In the genomic region with DNA sequence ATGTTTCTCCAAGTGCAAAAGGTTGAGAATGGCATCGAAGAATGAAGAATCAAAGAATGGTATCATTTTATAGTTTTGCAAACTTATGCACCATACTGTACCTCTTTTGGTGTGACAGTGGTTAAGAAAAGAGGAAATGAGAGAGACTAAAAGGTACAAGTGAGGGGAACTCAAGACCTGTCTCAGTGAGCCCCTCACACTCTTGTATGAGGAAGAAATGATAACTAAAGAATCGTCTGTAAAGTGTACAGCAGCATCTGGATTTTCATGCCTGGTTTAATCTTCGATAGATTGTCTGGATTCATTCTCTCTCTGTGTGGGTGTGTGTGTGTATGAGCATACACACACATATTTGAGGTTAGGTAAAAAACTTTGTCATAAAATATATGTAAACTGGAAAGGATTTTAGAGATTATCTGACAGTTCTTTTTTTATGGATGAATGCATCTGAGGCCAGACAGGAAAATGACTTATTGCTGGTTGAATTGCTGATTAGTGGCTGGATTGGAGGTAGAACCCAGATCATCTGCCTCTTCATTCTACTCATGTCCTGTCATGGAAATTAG, we compare ENCODE assay signal across 8 cellular contexts. TPM values are rescaled to one million over a fixed set of nuclear protein-coding genes. Genes with fewer than 3 reads are reported as not detected.
DNase-seq lines count a peak whose midpoint lies in the region; ATAC-seq and TF ChIP-seq lines count a peak whose summit lies in the region.

No MANE protein-coding gene starts in this region.

- H3K4me2 ChIP-seq in Loucy (ENCODE audit: low read depth, low read length, poor library complexity, severe bottlenecking), result peak overlapping the region; percentile 53

- H3K4me1 ChIP-seq in Loucy (ENCODE audit: insufficient read depth, low read length, poor library complexity, severe bottlenecking) (peaks cover 88% of the 10 kb centered on the region), esophagus squamous epithelium (peaks cover 35 to 87% (median 63%) of the 10 kb centered on the region in 3 donors)

- H3K9me2 ChIP-seq in Loucy (replicated peaks; ENCODE audit: low read depth, low read length), result no peaks in the 10 kb centered on the region

- H3F3A ChIP-seq in Loucy (ENCODE audit: low read depth), result 0 out of 2 replicates have a peak, but pooled peaks cover 3% of the 10 kb centered on the region

- H3K27me3 Mint-ChIP-seq in activated CD4-positive, alpha-beta memory T cell treated with anti-CD3 and anti-CD28 coated beads, Interleukin-2, amount 10 ng/mL, durations not matched to agents 7 days and 5 days, result no peaks in the 10 kb centered on the region

- H3K4me1 Mint-ChIP-seq in activated CD4-positive, alpha-beta memory T cell treated with anti-CD3 and anti-CD28 coated beads, Interleukin-2, amount 10 ng/mL, durations not matched to agents 7 days and 5 days, result peaks cover 45% of the 10 kb centered on the region

- H3K9me3 Mint-ChIP-seq in activated CD4-positive, alpha-beta memory T cell treated with anti-CD3 and anti-CD28 coated beads, Interleukin-2, amount 10 ng/mL, durations not matched to agents 7 days and 5 days, result no peaks in the 10 kb centered on the region

- POLR2A ChIA-PET in activated CD4-positive, alpha-beta memory T cell treated with anti-CD3 and anti-CD28 coated beads, Interleukin-2, amount 10 ng/mL, durations not matched to agents 7 days and 5 days (lab: Charles Lee), result interaction anchor here (2.3 kb wide), 1 partner anchor 15 kb away, joined by 8 read pairs; no protein-coding TSS in a partner anchor

- H3K4me3 Mint-ChIP-seq in activated CD4-positive, alpha-beta memory T cell treated with anti-CD3 and anti-CD28 coated beads, Interleukin-2, amount 10 ng/mL, durations not matched to agents 7 days and 5 days, result no peak overlapping the region

- peak; percentile 63 for ATAC-seq in GM18505 (IDR thresholded peaks at IDR 0.05; ENCODE audit: unreplicated experiment)
- ATAC-seq in GM21737 (IDR thresholded peaks at IDR 0.05; ENCODE audit: unreplicated experiment), result peak; percentile 50

- CTCF ChIA-PET in activated CD4-positive, alpha-beta memory T cell treated with anti-CD3 and anti-CD28 coated beads, Interleukin-2, amount 10 ng/mL, durations not matched to agents 7 days and 5 days (lab: Charles Lee), result no interaction called here

- H3K27me3 ChIP-seq in Loucy (ENCODE audit: insufficient read depth, low read length, poor library complexity, severe bottlenecking) (no peaks in the 10 kb centered on the region), esophagus squamous epithelium (no peaks in the 10 kb centered on the region)

- no peak overlapping the region for H2AFZ ChIP-seq in Loucy (ENCODE audit: low read length)

- H3K36me3 ChIP-seq in Loucy (ENCODE audit: insufficient read depth, low read length), result no peaks in the 10 kb centered on the region
- H3K36me3 ChIP-seq in esophagus squamous epithelium, result no peaks in the 10 kb centered on the region

- H3K27ac Mint-ChIP-seq in activated CD4-positive, alpha-beta memory T cell treated with anti-CD3 and anti-CD28 coated beads, Interleukin-2, amount 10 ng/mL, durations not matched to agents 7 days and 5 days, result no peak overlapping the region

- 44 to 50% methylated on average over 3 of the region's 3 CpGs for WGBS in esophagus squamous epithelium, 2 donors

- H3K79me2 ChIP-seq in Loucy (ENCODE audit: insufficient read depth, low read length), result peaks cover 21% of the 10 kb centered on the region

- H3K9me3 ChIP-seq in Loucy (ENCODE audit: insufficient read depth, low read depth, low read length) (no peaks in the 10 kb centered on the region), esophagus squamous epithelium (no peaks in the 10 kb centered on the region)

- H3K36me3 Mint-ChIP-seq in activated CD4-positive, alpha-beta memory T cell treated with anti-CD3 and anti-CD28 coated beads, Interleukin-2, amount 10 ng/mL, durations not matched to agents 7 days and 5 days (ENCODE audit: low read depth), result peaks cover 37% of the 10 kb centered on the region

- TF ChIP-seq CTCF in Loucy (conservative IDR thresholded peaks at IDR 0.05; ENCODE audit: low read length), result no peak
- no peak for TF ChIP-seq CTCF in esophagus squamous epithelium (IDR thresholded peaks at IDR 0.05)

- peak overlapping the region; percentile 37 for H3K4me3 ChIP-seq in Loucy (ENCODE audit: low read length, poor library complexity, severe bottlenecking)
- H3K4me3 ChIP-seq in esophagus squamous epithelium, result no peak overlapping the region

- H3K27ac ChIP-seq in esophagus squamous epithelium, result peak overlapping the region; percentile 12 to 75 (median 48)

- TF ChIP-seq POLR2A in GM18505 (IDR thresholded peaks at IDR 0.05; ENCODE audit: borderline replicate concordance, extremely low read depth, insufficient read depth, insufficient read length) (no peak), esophagus squamous epithelium (IDR thresholded peaks at IDR 0.05) (no peak)

- DNase-seq in esophagus squamous epithelium (lab: John Stamatoyannopoulos, UW) (no peak), hippocampal formation (lab: John Stamatoyannopoulos, UW) (no peak)
- no peak for DNase-seq in activated CD4-positive, alpha-beta memory T cell treated with anti-CD3 and anti-CD28 coated beads, Interleukin-2, amount 10 ng/mL, durations not matched to agents 7 days and 5 days
- DNase-seq in stimulated activated naive CD4-positive, alpha-beta T cell (lab: John Stamatoyannopoulos, UW), result no peak
- no peak for DNase-seq in activated CD4-positive, alpha-beta T cell treated with anti-CD3 and anti-CD28 coated beads, Interleukin-2, amount 50 U/mL, for 4 hours

- peak overlapping the region; percentile 28 for H3K9ac ChIP-seq in Loucy (ENCODE audit: low read depth, low read length, poor library complexity, severe bottlenecking)

- intact Hi-C loops in esophagus squamous epithelium (cut with DNase I), result no loop called here

- H4K20me1 ChIP-seq in Loucy (ENCODE audit: insufficient read depth, low read length, poor library complexity, severe bottlenecking), result no peaks in the 10 kb centered on the region

RNA-seq across cellular contexts. Expression of gene SLC38A2, which starts 15.9 kb away (rescaled TPM):
- total RNA-seq in esophagus squamous epithelium, result 100 to 1,000 TPM; 242 to 468 (median 286) TPM
- 100 to 1,000 TPM; 265 to 267 TPM for total RNA-seq in activated CD4-positive, alpha-beta memory T cell treated with anti-CD3 and anti-CD28 coated beads, Interleukin-2, amount 10 ng/mL, durations not matched to agents 7 days and 5 days
